ENCODE assay signal across 8 cellular contexts in genomic region chr17:77957215-77957868, GRCh38. TPM values are rescaled to one million over a fixed set of nuclear protein-coding genes. Genes with fewer than 3 reads are reported as not detected.
DNase-seq lines count a peak whose midpoint lies in the region; ATAC-seq lines count a peak whose summit lies in the region.

No MANE protein-coding gene starts in this region.

- H3K36me3 ChIP-seq in KOPT-K1 (ENCODE audit: insufficient read depth, low read length), result no peaks in the 10 kb centered on the region

- H3K27me3 ChIP-seq in layer of hippocampus (ENCODE audit: control insufficient read depth, insufficient read depth, low read length), result no peaks in the 10 kb centered on the region

- ATAC-seq in GM18868 (IDR thresholded peaks at IDR 0.05; ENCODE audit: unreplicated experiment), result no peak

- peak overlapping the region; percentile 76 for H3K27ac ChIP-seq in KOPT-K1 (ENCODE audit: low read depth, low read length, poor library complexity, severe bottlenecking)
- peak overlapping the region; percentile 90 for H3K27ac ChIP-seq in layer of hippocampus (ENCODE audit: low read depth, low read length)
- H3K27ac ChIP-seq in temporal lobe (ENCODE audit: low read depth, low read length), result peak overlapping the region; percentile 89

- H3K9me3 ChIP-seq in KOPT-K1 (ENCODE audit: insufficient read depth, low read length, poor library complexity, severe bottlenecking), result no peaks in the 10 kb centered on the region

- peak in 2 of 3 experiments; percentile 65 to 73 for DNase-seq in NCI-H1417 (lab: John Stamatoyannopoulos, UW)
- no peak for DNase-seq in NCI-H1417 treated with DMSO at 0.1 percent for 48 hours (lab: John Stamatoyannopoulos, UW)
- peak; percentile 44 for DNase-seq in astrocyte of the hippocampus (ENCODE audit: low read depth, low spot score)
- no peak for DNase-seq in NCI-H1092 treated with DMSO at 0.1 percent for 48 hours (lab: John Stamatoyannopoulos, UW)

RNA-seq across cellular contexts. Expression of gene TNRC6C, which starts 1.2 kb away (rescaled TPM):
- 21.4 TPM for total RNA-seq in temporal lobe

Comparison
In these comparisons a context has a peak if more than half of its experiments do, and no peak if none do; other contexts are left out.
1. DNase-seq: peak in NCI-H1417 (2 of 3) and astrocyte of the hippocampus (single experiment); none in NCI-H1417 treated with DMSO at 0.1 percent for 48 hours (single experiment) and NCI-H1092 treated with DMSO at 0.1 percent for 48 hours (single experiment).
2. Peak in every context shown above with its lines, with median percentiles within 50 percentile points of each other: H3K27ac ChIP-seq.